21 cellular contexts compared by ENCODE assay signal in the genomic region with DNA sequence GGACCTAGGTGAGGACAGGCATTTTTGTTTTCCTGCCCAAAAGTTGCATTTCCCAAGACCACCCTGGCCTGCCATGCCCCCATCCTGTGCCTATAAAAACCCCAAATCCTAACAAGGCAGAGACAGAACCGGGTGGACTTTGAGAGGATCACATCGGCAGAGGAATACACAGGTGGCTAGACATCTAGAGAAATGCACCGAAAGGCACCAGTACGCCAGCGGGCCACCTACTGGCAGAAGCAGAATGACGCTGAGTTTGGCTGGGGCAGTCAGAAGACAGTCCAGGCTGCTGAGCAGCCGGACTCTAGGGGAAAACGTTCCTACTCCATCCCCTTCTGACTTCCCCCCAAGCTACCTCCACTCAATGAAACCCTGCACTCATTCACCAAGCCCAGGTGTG. TPM values are rescaled to one million over a fixed set of nuclear protein-coding genes. Genes with fewer than 3 reads are reported as not detected.
A peak's percentile ranks its signal among the peaks of the same experiment; 100 is the strongest.
DNase-seq lines count a peak whose midpoint lies in the region; ATAC-seq and TF ChIP-seq lines count a peak whose summit lies in the region.
"Had no signal": no experiment of that assay in that cellular context is flagged by ENCODE, and none has a peak within 500 bp of the region (broad histone marks: within the 10 kb centered on the region; RNA-seq: fewer than 3 reads in every experiment).

No MANE protein-coding gene starts in this region.

- H3K36me3 ChIP-seq in GM23338 (ENCODE audit: insufficient read depth) (no peaks in the 10 kb centered on the region), right lobe of liver (peaks cover 0 to 13% (median 5%) of the 10 kb centered on the region in 4 donors), osteoblast (ENCODE audit: insufficient read depth, low read length) (no peaks in the 10 kb centered on the region)
- H3K36me3 ChIP-seq: left ventricle myocardium inferior had no signal

- H3K36me3 Mint-ChIP-seq in GM23338 (ENCODE audit: low read depth): no peaks in the 10 kb centered on the region
- H3K36me3 Mint-ChIP-seq in activated naive CD4-positive, alpha-beta T cell treated with anti-CD3 and anti-CD28 coated beads, Interleukin-2, amount 50 U/mL, for 72 hours: peaks cover 14 to 15% of the 10 kb centered on the region in 2 donors
- H3K36me3 Mint-ChIP-seq: activated naive CD8-positive, alpha-beta T cell treated with anti-CD3 and anti-CD28 coated beads, Interleukin-2, amount 10 ng/mL, durations not matched to agents 7 days and 5 days had no signal

- peaks cover 14% of the 10 kb centered on the region for H3K9me3 Mint-ChIP-seq in GM23338
- peaks cover 3 to 14% of the 10 kb centered on the region in 2 donors for H3K9me3 Mint-ChIP-seq in activated naive CD4-positive, alpha-beta T cell treated with anti-CD3 and anti-CD28 coated beads, Interleukin-2, amount 50 U/mL, for 72 hours

- 0 out of 2 replicates have a peak, but pooled peaks cover under 1% of the 10 kb centered on the region for H3K9me2 ChIP-seq in GM23338 (ENCODE audit: insufficient read depth)

- H3K4me3 ChIP-seq in GM23338 (no peak overlapping the region), LNCaP clone FGC (ENCODE audit: low read depth, low read length) (no peak overlapping the region), cardiac fibroblast (replicated peaks in 1 of 2; ENCODE audit: low read depth in 2 of 2, low read length in 2 of 2) (no peak overlapping the region), right lobe of liver (peak overlapping the region; percentile 35 to 62 (median 44)), osteoblast (ENCODE audit: insufficient read depth, low read length) (no peak overlapping the region)
- H3K4me3 ChIP-seq: left ventricle myocardium inferior had no signal

- no peak overlapping the region for H3K27ac ChIP-seq in GM23338 (ENCODE audit: low read depth)
- peak overlapping the region; percentile 65 to 88 (median 75) for H3K27ac ChIP-seq in right lobe of liver
- no peak overlapping the region for H3K27ac ChIP-seq in osteoblast (ENCODE audit: low read depth, low read length)
- H3K27ac ChIP-seq: left ventricle myocardium inferior had no signal

- TF ChIP-seq POLR2A in right lobe of liver (IDR thresholded peaks at IDR 0.05): no peak

- DNase-seq in GM23338 (ENCODE audit: low spot score) (peak; percentile 44), LNCaP clone FGC (ENCODE audit: low read depth) (no peak), cardiac fibroblast (ENCODE audit: low read depth in 2 of 2) (no peak), right lobe of liver (peak; percentile 78 to 84 (median 82)), osteoblast (ENCODE audit: insufficient read length, low spot score, missing footprints) (no peak)
- no peak for DNase-seq in activated naive CD4-positive, alpha-beta T cell treated with anti-CD3 and anti-CD28 coated beads, Interleukin-2, amount 50 U/mL, for 72 hours (ENCODE audit: low spot score in 2 of 2)
- DNase-seq: activated CD4-positive, alpha-beta T cell treated with anti-CD3 and anti-CD28 coated beads for 4 hours; activated naive CD8-positive, alpha-beta T cell treated with anti-CD3 and anti-CD28 coated beads, Interleukin-2, amount 10 ng/mL, durations not matched to agents 7 days and 5 days; effector CD8-positive, alpha-beta T cell; left ventricle myocardium inferior; NCI-H1092; NCI-H2081 treated with DMSO at 0.1 percent for 48 hours; NCI-H510A; small intestine; stimulated activated CD4-positive, alpha-beta T cell treated with anti-CD3 and anti-CD28 coated beads, Interleukin-4, amount 100 ng/mL, for 24 hours; stimulated activated naive CD8-positive, alpha-beta T cell treated with anti-CD3 and anti-CD28 coated beads, Interleukin-15, amount 100 ng/mL, for 72 hours; trophoblast cell had no signal

- H3K4me3 Mint-ChIP-seq in GM23338: no peak overlapping the region
- H3K4me3 Mint-ChIP-seq: activated naive CD8-positive, alpha-beta T cell treated with anti-CD3 and anti-CD28 coated beads, Interleukin-2, amount 10 ng/mL, durations not matched to agents 7 days and 5 days; stimulated activated naive CD8-positive, alpha-beta T cell treated with anti-CD3 and anti-CD28 coated beads, Interleukin-15, amount 100 ng/mL, for 72 hours had no signal

- no peaks in the 10 kb centered on the region for H3K79me2 ChIP-seq in GM23338 (replicated peaks; ENCODE audit: insufficient read depth)
- no peaks in the 10 kb centered on the region for H3K79me2 ChIP-seq in osteoblast (ENCODE audit: insufficient read depth, low read length)

- H3K9me3 ChIP-seq in right lobe of liver: no peaks in the 10 kb centered on the region
- no peaks in the 10 kb centered on the region for H3K9me3 ChIP-seq in osteoblast (ENCODE audit: low read depth, low read length)

- no peaks in the 10 kb centered on the region for H3K4me1 Mint-ChIP-seq in GM23338
- H3K4me1 Mint-ChIP-seq: activated naive CD8-positive, alpha-beta T cell treated with anti-CD3 and anti-CD28 coated beads, Interleukin-2, amount 10 ng/mL, durations not matched to agents 7 days and 5 days; stimulated activated naive CD8-positive, alpha-beta T cell treated with anti-CD3 and anti-CD28 coated beads, Interleukin-15, amount 100 ng/mL, for 72 hours had no signal

- intact Hi-C loops in right lobe of liver (cut with DNase I): no loop called here

- no peaks in the 10 kb centered on the region for H4K20me1 ChIP-seq in GM23338 (replicated peaks; ENCODE audit: insufficient read depth)
- H4K20me1 ChIP-seq in osteoblast (ENCODE audit: insufficient read depth, low read length): no peaks in the 10 kb centered on the region

- H3K4me2 ChIP-seq in GM23338 (no peak overlapping the region), osteoblast (ENCODE audit: insufficient read depth, low read length) (no peak overlapping the region)

- peak; percentile 78 for ATAC-seq in GM23338
- peak; percentile 71 to 87 (median 78) for ATAC-seq in right lobe of liver
- no peak for ATAC-seq in GM18511 (IDR thresholded peaks at IDR 0.05; ENCODE audit: unreplicated experiment)
- ATAC-seq in activated naive CD4-positive, alpha-beta T cell treated with anti-CD3 and anti-CD28 coated beads, Interleukin-2, amount 50 U/mL, for 72 hours: no peak
- ATAC-seq: stimulated activated naive CD8-positive, alpha-beta T cell treated with anti-CD3 and anti-CD28 coated beads, Interleukin-15, amount 100 ng/mL, for 72 hours had no signal

- H3K27me3 Mint-ChIP-seq in GM23338 (ENCODE audit: insufficient read depth, low read depth, poor library complexity): no peaks in the 10 kb centered on the region
- H3K27me3 Mint-ChIP-seq: stimulated activated naive CD8-positive, alpha-beta T cell treated with anti-CD3 and anti-CD28 coated beads, Interleukin-15, amount 100 ng/mL, for 72 hours had no signal

- TF ChIP-seq CTCF in GM23338 (conservative IDR thresholded peaks at IDR 0.05; ENCODE audit: low read depth in 2 of 2) (peak; percentile 48 to 61), LNCaP clone FGC (IDR thresholded peaks at IDR 0.05; ENCODE audit: control insufficient read depth, extremely low read depth, insufficient read depth) (peak; percentile 53), cardiac fibroblast (IDR thresholded peaks at IDR 0.05; ENCODE audit: low read depth, low read length) (peak; percentile 5), right lobe of liver (IDR thresholded peaks at IDR 0.05) (peak; percentile 41 to 63 (median 58)), osteoblast (IDR thresholded peaks at IDR 0.05; ENCODE audit: extremely low read depth, low read depth, low read length) (no peak)

- H3K27me3 ChIP-seq in GM23338 (ENCODE audit: insufficient read depth) (no peaks in the 10 kb centered on the region), right lobe of liver (no peaks in the 10 kb centered on the region), osteoblast (ENCODE audit: insufficient read depth, low read length) (peaks cover 2% of the 10 kb centered on the region)

- H3K27ac Mint-ChIP-seq in GM23338: no peak overlapping the region
- no peak overlapping the region for H3K27ac Mint-ChIP-seq in activated naive CD4-positive, alpha-beta T cell treated with anti-CD3 and anti-CD28 coated beads, Interleukin-2, amount 50 U/mL, for 72 hours
- H3K27ac Mint-ChIP-seq: activated naive CD8-positive, alpha-beta T cell treated with anti-CD3 and anti-CD28 coated beads, Interleukin-2, amount 10 ng/mL, durations not matched to agents 7 days and 5 days; stimulated activated naive CD8-positive, alpha-beta T cell treated with anti-CD3 and anti-CD28 coated beads, Interleukin-15, amount 100 ng/mL, for 72 hours had no signal

- WGBS in right lobe of liver (ENCODE audit: insufficient coverage, low coverage, low lambda C conversion rate, missing lambda C conversion rate): 27% methylated on average over 3 of the region's 8 CpGs

- H3F3A ChIP-seq in GM23338 (replicated peaks; ENCODE audit: low read depth): no peaks in the 10 kb centered on the region

- H3K4me1 ChIP-seq in GM23338 (ENCODE audit: insufficient read depth): no peaks in the 10 kb centered on the region
- peaks cover 0 to 29% (median 6%) of the 10 kb centered on the region in 4 donors for H3K4me1 ChIP-seq in right lobe of liver
- H3K4me1 ChIP-seq in osteoblast (ENCODE audit: insufficient read depth, low read length): no peaks in the 10 kb centered on the region
- H3K4me1 ChIP-seq: left ventricle myocardium inferior had no signal

- H2AFZ ChIP-seq in GM23338: no peak overlapping the region
- H2AFZ ChIP-seq in osteoblast (ENCODE audit: low read length): no peak overlapping the region

RNA-seq across cellular contexts. Expression of a gene that starts 2.8 kb away (rescaled TPM):
- total RNA-seq in GM23338 (2014; rRNA removed; shearing (Covaris generic)): not detected in 2 replicates
- not detected in 2 replicates for polyA plus RNA-seq in GM23338 (2016; fragmentation: Nextera tagmentation; extraction: Ambion mirVana)
- total RNA-seq in right lobe of liver (100 to 1,000 TPM; 172 to 471 (median 220) TPM), osteoblast (not detected in 2 replicates)
- not detected for total RNA-seq in activated naive CD4-positive, alpha-beta T cell treated with anti-CD3 and anti-CD28 coated beads, Interleukin-2, amount 50 U/mL, for 72 hours
- total RNA-seq: activated naive CD8-positive, alpha-beta T cell treated with anti-CD3 and anti-CD28 coated beads, Interleukin-2, amount 10 ng/mL, durations not matched to agents 7 days and 5 days; cerebellum; HT-29; left ventricle myocardium inferior; pulmonary artery endothelial cell had no signal

RNA-seq across cellular contexts. Expression of a gene that starts 14.4 kb away (rescaled TPM):
- total RNA-seq in GM23338 (2014; rRNA removed; shearing (Covaris generic)): not detected in 2 replicates
- not detected in 2 replicates for polyA plus RNA-seq in GM23338 (2016; fragmentation: Nextera tagmentation; extraction: Ambion mirVana)
- 10 to 100 TPM in 3 of 6 experiments, 1 to 10 TPM in 3; 6.4 to 25.1 (median 12.5) TPM for total RNA-seq in right lobe of liver
- under 1 TPM in 1 of 2 donors, not detected in 1; 0.58 TPM for total RNA-seq in activated naive CD4-positive, alpha-beta T cell treated with anti-CD3 and anti-CD28 coated beads, Interleukin-2, amount 50 U/mL, for 72 hours
- not detected in 2 replicates for total RNA-seq in osteoblast
- total RNA-seq: HT-29, pulmonary artery endothelial cell had no signal
- polyA plus RNA-seq: small intestine had no signal

Comparison
In these comparisons a context has a peak if more than half of its experiments do, and no peak if none do; other contexts are left out.
1. ATAC-seq: peak in GM23338 (single experiment) and right lobe of liver (4 of 4); none in GM18511 (single experiment) and activated naive CD4-positive, alpha-beta T cell treated with anti-CD3 and anti-CD28 coated beads, Interleukin-2, amount 50 U/mL, for 72 hours (0 of 2).
2. DNase-seq: peak in GM23338 (single experiment) and right lobe of liver (3 of 3); none in LNCaP clone FGC (single experiment), cardiac fibroblast (0 of 2), activated naive CD4-positive, alpha-beta T cell treated with anti-CD3 and anti-CD28 coated beads, Interleukin-2, amount 50 U/mL, for 72 hours (0 of 2) and osteoblast (single experiment).
3. H3K27ac ChIP-seq: peak in right lobe of liver (3 of 3); none in GM23338 (single experiment) and osteoblast (single experiment).
4. H3K4me3 ChIP-seq: peak in right lobe of liver (3 of 3); none in GM23338 (single experiment), LNCaP clone FGC (single experiment), cardiac fibroblast (0 of 2) and osteoblast (single experiment).
5. RNA of a gene that starts 2.8 kb away (total RNA-seq): 172 to 471 TPM in right lobe of liver; not detected in GM23338, not detected in activated naive CD4-positive, alpha-beta T cell treated with anti-CD3 and anti-CD28 coated beads, Interleukin-2, amount 50 U/mL, for 72 hours and not detected in osteoblast; every median in the first group is over 100 times any median in the second.